In genomic region chr5:111092062-111092853, GRCh38 we compare ENCODE assay signal across 8 cellular contexts. TPM values are rescaled to one million over a fixed set of nuclear protein-coding genes. Genes with fewer than 3 reads are reported as not detected.
DNase-seq lines count a peak whose midpoint lies in the region; ATAC-seq and TF ChIP-seq lines count a peak whose summit lies in the region.

TSS of gene WDR36 (plus strand) at chr5:111092348. CDS start at chr5:111092457, 109 bp downstream.

- H3K27me3 ChIP-seq in hepatocyte (no peaks in the 10 kb centered on the region), rectal smooth muscle tissue (ENCODE audit: control insufficient read depth, insufficient read depth, low read length) (no peaks in the 10 kb centered on the region), vagina (no peaks in the 10 kb centered on the region)

- peaks cover 37% of the 10 kb centered on the region for H3K79me2 ChIP-seq in hepatocyte

- H3K27ac ChIP-seq in hepatocyte: peak within 1 kb of the TSS; percentile 86
- H3K27ac ChIP-seq in rectal smooth muscle tissue (ENCODE audit: low read depth, low read length): peak within 1 kb of the TSS; percentile 64
- H3K27ac ChIP-seq in vagina: peak within 1 kb of the TSS; percentile 37

- peak within 1 kb of the TSS; percentile 96 for H2AFZ ChIP-seq in hepatocyte

- H3K4me2 ChIP-seq in hepatocyte: peak within 1 kb of the TSS; percentile 85

- H3K4me3 ChIP-seq in astrocyte of the spinal cord (ENCODE audit: low read depth, low read length): peak within 1 kb of the TSS; percentile 93
- peak within 1 kb of the TSS; percentile 90 for H3K4me3 ChIP-seq in hepatocyte
- H3K4me3 ChIP-seq in rectal smooth muscle tissue (ENCODE audit: low read length): peak within 1 kb of the TSS; percentile 93
- H3K4me3 ChIP-seq in vagina: peak within 1 kb of the TSS; percentile 71 to 83

- TF ChIP-seq POLR2A in vagina (IDR thresholded peaks at IDR 0.05): no peak

- no peaks in the 10 kb centered on the region for H3K9me2 ChIP-seq in hepatocyte (replicated peaks; ENCODE audit: insufficient read depth)

- no peaks in the 10 kb centered on the region for H3K9me3 ChIP-seq in hepatocyte (ENCODE audit: low read depth)
- no peaks in the 10 kb centered on the region for H3K9me3 ChIP-seq in vagina

- WGBS in hepatocyte (ENCODE audit: low lambda C conversion rate, missing lambda C conversion rate): 2% methylated on average over 50 of the region's 50 CpGs

- no peaks in the 10 kb centered on the region for H4K20me1 ChIP-seq in hepatocyte (ENCODE audit: insufficient read depth, poor library complexity, severe bottlenecking)

- no peaks in the 10 kb centered on the region for H3K36me3 ChIP-seq in hepatocyte (replicated peaks; ENCODE audit: insufficient read depth, low read depth)
- peaks cover 4% of the 10 kb centered on the region for H3K36me3 ChIP-seq in rectal smooth muscle tissue (ENCODE audit: control insufficient read depth, insufficient read depth, low read length)
- peaks cover 0 to 11% of the 10 kb centered on the region in 2 donors for H3K36me3 ChIP-seq in vagina

- TF ChIP-seq CTCF in astrocyte of the spinal cord (IDR thresholded peaks at IDR 0.05; ENCODE audit: low read depth, low read length) (no peak), hepatocyte (IDR thresholded peaks at IDR 0.05; ENCODE audit: poor library complexity) (no peak), vagina (IDR thresholded peaks at IDR 0.05) (no peak)

- peak within 1 kb of the TSS; percentile 87 for H3K9ac ChIP-seq in rectal smooth muscle tissue (ENCODE audit: low read length)

- intact Hi-C loops in vagina (cut with DNase I): no loop called here

- peak; percentile 96 for ATAC-seq in GM18511 (IDR thresholded peaks at IDR 0.05; ENCODE audit: unreplicated experiment)
- peak; percentile 92 for ATAC-seq in HG03039 (IDR thresholded peaks at IDR 0.05; ENCODE audit: unreplicated experiment)

- in situ Hi-C loops in astrocyte of the spinal cord (cut with HindIII; ENCODE audit: low sequenced_read_pairs): no loop called here

- H3K4me1 ChIP-seq in hepatocyte (ENCODE audit: insufficient read depth) (peaks cover 13% of the 10 kb centered on the region), rectal smooth muscle tissue (ENCODE audit: control insufficient read depth, insufficient read depth, low read length) (peaks cover 9% of the 10 kb centered on the region), vagina (peaks cover 26% of the 10 kb centered on the region)

- DNase-seq in NCI-H2081 (lab: John Stamatoyannopoulos, UW) (peak; percentile 87 to 93), T-helper 9 cell (peak; percentile 78), astrocyte of the spinal cord (ENCODE audit: low read depth, low spot score) (peak; percentile 93), hepatocyte (ENCODE audit: low spot score) (peak; percentile 92), vagina (ENCODE audit: extremely low spot score in 2 of 2) (peak in 1 of 2 donors; percentile 95)

RNA-seq across cellular contexts. Expression of gene WDR36, which starts in this region (rescaled TPM):
- total RNA-seq in hepatocyte (28.7 and 31.7 TPM in 2 replicates), vagina (27.5 TPM)
- polyA plus RNA-seq in hepatocyte: 9.1 and 9.3 TPM in 2 replicates
